ENCODE assay signal across 25 cellular contexts in the genomic region with DNA sequence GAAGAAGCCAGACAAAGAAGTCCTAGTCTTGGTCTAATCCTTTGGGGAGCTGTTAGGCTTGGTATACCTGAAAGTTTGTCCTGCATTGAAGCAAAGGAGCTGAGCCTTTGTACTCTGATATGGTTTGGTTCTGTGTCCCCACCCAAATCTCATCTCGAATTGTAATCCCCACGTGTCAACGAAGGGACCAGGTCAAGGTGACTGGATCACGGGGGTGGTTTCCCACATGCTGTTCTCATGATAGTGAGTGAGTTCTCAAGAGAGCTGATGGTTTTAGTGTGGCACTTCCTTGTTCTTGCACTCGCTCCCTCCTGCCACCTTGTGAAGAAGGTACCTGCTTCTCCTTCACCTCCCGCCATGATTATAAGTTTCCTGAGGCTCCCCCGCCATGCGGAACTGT. TPM values are rescaled to one million over a fixed set of nuclear protein-coding genes. Genes with fewer than 3 reads are reported as not detected.
"Had no signal": no experiment of that assay in that cellular context is flagged by ENCODE, and none has a peak within 500 bp of the region (broad histone marks: within the 10 kb centered on the region; RNA-seq: fewer than 3 reads in every experiment).

No MANE protein-coding gene starts in this region.

- H3K4me3 ChIP-seq: ascending aorta, body of pancreas, Peyer's patch, SJCRH30 had no signal

- H3K9ac ChIP-seq: SK-N-SH had no signal

- H3K9me3 Mint-ChIP-seq: activated CD8-positive, alpha-beta T cell treated with anti-CD3 and anti-CD28 coated beads for 36 hours; activated naive CD4-positive, alpha-beta T cell treated with anti-CD3 and anti-CD28 coated beads, Interleukin-2, amount 50 U/mL, for 24 hours had no signal

- H3K4me3 Mint-ChIP-seq: activated CD8-positive, alpha-beta T cell treated with anti-CD3 and anti-CD28 coated beads for 36 hours; activated naive CD4-positive, alpha-beta T cell treated with anti-CD3 and anti-CD28 coated beads, Interleukin-2, amount 50 U/mL, for 24 hours had no signal

- H3K4me1 ChIP-seq: body of pancreas, Peyer's patch, SJCRH30 had no signal

- H3K27ac ChIP-seq: ascending aorta, body of pancreas, Peyer's patch, RWPE1, SJCRH30 had no signal

- H3K9me3 ChIP-seq: ascending aorta, body of pancreas, Peyer's patch, SJCRH30, SK-N-SH had no signal

- H3K27ac Mint-ChIP-seq: activated CD8-positive, alpha-beta T cell treated with anti-CD3 and anti-CD28 coated beads for 36 hours; activated naive CD4-positive, alpha-beta T cell treated with anti-CD3 and anti-CD28 coated beads, Interleukin-2, amount 50 U/mL, for 24 hours had no signal

- ATAC-seq: activated CD4-positive, CD25-positive, alpha-beta regulatory T cell treated with anti-CD3 and anti-CD28 coated beads, Interleukin-2, amount 50 U/mL, for 24 hours; activated CD8-positive, alpha-beta T cell treated with anti-CD3 and anti-CD28 coated beads for 36 hours; body of pancreas had no signal

- H3K36me3 ChIP-seq: ascending aorta, Peyer's patch, SJCRH30 had no signal

- H3K4me2 ChIP-seq: SK-N-SH had no signal

- H3K36me3 Mint-ChIP-seq: activated naive CD4-positive, alpha-beta T cell treated with anti-CD3 and anti-CD28 coated beads, Interleukin-2, amount 50 U/mL, for 24 hours had no signal

- H3K27me3 ChIP-seq: ascending aorta, body of pancreas, Peyer's patch, SJCRH30 had no signal

- H3K27me3 Mint-ChIP-seq: activated naive CD4-positive, alpha-beta T cell treated with anti-CD3 and anti-CD28 coated beads, Interleukin-2, amount 50 U/mL, for 24 hours had no signal

- H3K4me1 Mint-ChIP-seq: activated naive CD4-positive, alpha-beta T cell treated with anti-CD3 and anti-CD28 coated beads, Interleukin-2, amount 50 U/mL, for 24 hours had no signal

- DNase-seq: activated CD4-positive, alpha-beta T cell treated with anti-CD3 and anti-CD28 coated beads for 4 hours; activated CD8-positive, alpha-beta memory T cell treated with anti-CD3 and anti-CD28 coated beads, Interleukin-2, amount 50 U/mL, for 48 hours; activated CD8-positive, alpha-beta T cell treated with anti-CD3 and anti-CD28 coated beads for 36 hours; activated T-cell treated with anti-CD3 and anti-CD28 coated beads, Interleukin-2, amount 50 U/mL, for 1 hour; amniotic stem cell; body of pancreas; IMR-90; Kasumi-1; KBM-7; NCI-H1048; NCI-H146; NCI-H187 treated with DMSO at 0.1 percent for 48 hours; NCI-H2081 treated with DMSO at 0.1 percent for 48 hours; NCI-H446; NCI-H524; Peyer's patch; Right ventricle myocardium superior; SJCRH30; SK-N-SH; T-helper 1 cell had no signal

RNA-seq across cellular contexts. Expression of a gene that starts 33.6 kb away (rescaled TPM):
- total RNA-seq: activated CD8-positive, alpha-beta T cell treated with anti-CD3 and anti-CD28 coated beads for 36 hours; IMR-90; T-helper 2 cell treated with Interferon-gamma antibody and Interleukin-4, amounts not matched to agents 100 ng/mL and 5 ng/mL, for 36 hours had no signal
- polyA plus RNA-seq: IMR-90, SK-N-SH had no signal
